In genomic region chr1:15008783-15009709, GRCh38 we compare ENCODE assay signal across 15 cellular contexts.
DNase-seq lines count a peak whose midpoint lies in the region; ATAC-seq and TF ChIP-seq lines count a peak whose summit lies in the region.
"Had no signal": no experiment of that assay in that cellular context is flagged by ENCODE, and none has a peak within 500 bp of the region (broad histone marks: within the 10 kb centered on the region; RNA-seq: fewer than 3 reads in every experiment).

No MANE protein-coding gene starts in this region.

- H3K27me3 Mint-ChIP-seq in WTC11 (ENCODE audit: low read depth) (0 out of 2 replicates have a peak, but pooled peaks cover 3% of the 10 kb centered on the region), neural crest cell (ENCODE audit: low read depth) (no peaks in the 10 kb centered on the region)

- H3K4me3 Mint-ChIP-seq in WTC11: no peak overlapping the region
- no peak overlapping the region for H3K4me3 Mint-ChIP-seq in neural crest cell

- H3K27ac Mint-ChIP-seq in WTC11: peak overlapping the region; percentile 79; the same call in 1 of the 2 replicates
- peak overlapping the region; percentile 83 for H3K27ac Mint-ChIP-seq in neural crest cell (ENCODE audit: unreplicated experiment)

- CTCF ChIA-PET in WTC11 (lab: Charles Lee): interaction anchor here (0.5 to 2.6 kb wide), 7 partner anchors 18 to 224 kb away, joined by 3 to 16 read pairs (median 3); no protein-coding TSS in a partner anchor

- no peaks in the 10 kb centered on the region for H3K27me3 ChIP-seq in BLaER1 treated with 17β-estradiol and CSF1 and Interleukin-3, amounts not matched to agents 10 nM and 100 nM

- H3K4me2 ChIP-seq in BLaER1 treated with 17β-estradiol and CSF1 and Interleukin-3, amounts not matched to agents 10 nM and 100 nM: peak overlapping the region; percentile 12 to 61 (median 49)

- H3K9me3 ChIP-seq in BLaER1 treated with 17β-estradiol and CSF1 and Interleukin-3, amounts not matched to agents 10 nM and 100 nM (replicated peaks in 1 of 11): peaks cover 0 to 6% (median 0%) of the 10 kb centered on the region in 11 experiments; a peak in 1 of 22 replicates

- H4K20me1 ChIP-seq in BLaER1 treated with 17β-estradiol and CSF1 and Interleukin-3, amounts not matched to agents 10 nM and 100 nM: peaks cover 0 to 64% (median 10%) of the 10 kb centered on the region in 11 experiments; a peak in 9 of 22 replicates

- H3K36me3 ChIP-seq in BLaER1 treated with 17β-estradiol and CSF1 and Interleukin-3, amounts not matched to agents 10 nM and 100 nM: 0 out of 22 replicates have a peak, but pooled peaks cover 0 to 5% (median 0%) of the 10 kb centered on the region in 11 experiments

- peaks cover 16% of the 10 kb centered on the region for H3K36me3 Mint-ChIP-seq in WTC11
- H3K36me3 Mint-ChIP-seq in neural crest cell (ENCODE audit: low read depth): peaks cover 3% of the 10 kb centered on the region

- DNase-seq in WTC11 (ENCODE audit: low spot score) (no peak), glomerular endothelial cell (ENCODE audit: extremely low read depth, low read depth, low spot score) (peak; percentile 76), neural crest cell (ENCODE audit: low read depth, low spot score) (no peak), HuH-7 (ENCODE audit: low spot score) (no peak)
- no peak for DNase-seq in activated CD8-positive, alpha-beta memory T cell treated with anti-CD3 and anti-CD28 coated beads, Interleukin-2, amount 50 U/mL, for 4 hours
- DNase-seq: activated CD4-positive, CD25-positive, alpha-beta regulatory T cell; activated naive CD4-positive, alpha-beta T cell treated with Interleukin-2 at 50 U/mL for 16 hours; cerebellar nuclear complex; mammary epithelial cell; NCI-H1930; NCI-H69; stimulated activated CD4-positive, alpha-beta T cell treated with anti-CD3 and anti-CD28 coated beads, Interleukin-12 subunit alpha, Interleukin-12 subunit beta, amount 100 ng/mL, for 4 hours had no signal

- H3K27ac ChIP-seq in BLaER1 treated with 17β-estradiol and CSF1 and Interleukin-3, amounts not matched to agents 10 nM and 100 nM: no peak overlapping the region; a peak in 1 of 22 replicates

- TF ChIP-seq CTCF in WTC11 (IDR thresholded peaks at IDR 0.05) (no peak), neural crest cell (conservative IDR thresholded peaks at IDR 0.05) (no peak)

- H3K9ac ChIP-seq in BLaER1 treated with 17β-estradiol and CSF1 and Interleukin-3, amounts not matched to agents 10 nM and 100 nM: peak overlapping the region in 1 of 11 experiments; percentile 19; a peak in 1 of 22 replicates

- peaks cover 16% of the 10 kb centered on the region for H3K9me3 Mint-ChIP-seq in WTC11
- H3K9me3 Mint-ChIP-seq in neural crest cell: peaks cover 2% of the 10 kb centered on the region

- H3K4me1 Mint-ChIP-seq in WTC11 (peaks cover 29% of the 10 kb centered on the region), neural crest cell (peaks cover 11% of the 10 kb centered on the region)

- ATAC-seq in WTC11 (peak; percentile 60), GM21390 (IDR thresholded peaks at IDR 0.05; ENCODE audit: unreplicated experiment) (no peak), GM19467 (IDR thresholded peaks at IDR 0.05; ENCODE audit: unreplicated experiment) (no peak)

- no peak overlapping the region for H3K4me3 ChIP-seq in BLaER1 treated with 17β-estradiol and CSF1 and Interleukin-3, amounts not matched to agents 10 nM and 100 nM

- POLR2A ChIA-PET in WTC11 (lab: Charles Lee): no interaction called here

- peaks cover 10 to 39% (median 28%) of the 10 kb centered on the region in 10 experiments; a peak in 19 of 20 replicates for H3K4me1 ChIP-seq in BLaER1 treated with 17β-estradiol and CSF1 and Interleukin-3, amounts not matched to agents 10 nM and 100 nM

TF ChIP-seq in WTC11, 78 proteins besides CTCF, POLR2A, EP300 and RAD21:
- TF ChIP-seq NFE2L1 (CRISPR knock-in tag; IDR thresholded peaks at IDR 0.05) (no peak), ETV6 (CRISPR knock-in tag; IDR thresholded peaks at IDR 0.05) (peak; percentile 46; the same call in 1 of the 2 replicates)
